Comparison of ENCODE assay signal across 23 cellular contexts in genomic region chr10:3294919-3295318, GRCh38.
A peak's percentile ranks its signal among the peaks of the same experiment; 100 is the strongest.
DNase-seq lines count a peak whose midpoint lies in the region; FAIRE-seq and TF ChIP-seq lines count a peak whose summit lies in the region.
"Had no signal": no experiment of that assay in that cellular context is flagged by ENCODE, and none has a peak within 500 bp of the region (broad histone marks: within the 10 kb centered on the region; RNA-seq: fewer than 3 reads in every experiment).

No MANE protein-coding gene starts in this region.

- H3K9me3 ChIP-seq in SJCRH30 (replicated peaks), result no peaks in the 10 kb centered on the region
- no peaks in the 10 kb centered on the region for H3K9me3 ChIP-seq in small intestine (ENCODE audit: control insufficient read depth, low read depth)
- H3K9me3 ChIP-seq: BLaER1 treated with 17β-estradiol and CSF1 and Interleukin-3, amounts not matched to agents 10 nM and 100 nM; left lung; SJSA1 had no signal

- in situ Hi-C loops in brain microvascular endothelial cell (cut with HindIII; ENCODE audit: low pct_ligation_motif_present, low sequenced_read_pairs), result no loop called here

- H3K27ac ChIP-seq in brain microvascular endothelial cell, result no peak overlapping the region
- H3K27ac ChIP-seq in SJCRH30, result no peak overlapping the region
- no peak overlapping the region for H3K27ac ChIP-seq in small intestine (ENCODE audit: low read depth in 1 of 2, low read length in 1 of 2)
- H3K27ac ChIP-seq: BLaER1 treated with 17β-estradiol and CSF1 and Interleukin-3, amounts not matched to agents 10 nM and 100 nM; left lung; PC-9 had no signal

- H3K27me3 ChIP-seq in brain microvascular endothelial cell (replicated peaks) (no peaks in the 10 kb centered on the region), SJCRH30 (no peaks in the 10 kb centered on the region), small intestine (ENCODE audit: control insufficient read depth in 2 of 2, insufficient read depth in 2 of 2, low read length in 2 of 2) (no peaks in the 10 kb centered on the region)
- H3K27me3 ChIP-seq: BLaER1 treated with 17β-estradiol and CSF1 and Interleukin-3, amounts not matched to agents 10 nM and 100 nM; left lung; SJSA1 had no signal

- CTCF ChIA-PET in MCF 10A (lab: Yijun Ruan, JAX), result no interaction called here

- no peaks in the 10 kb centered on the region for H3K36me3 Mint-ChIP-seq in MCF 10A (ENCODE audit: insufficient read depth, unreplicated experiment)

- H3K4me1 ChIP-seq in SJCRH30, result no peaks in the 10 kb centered on the region
- H3K4me1 ChIP-seq in small intestine (ENCODE audit: control insufficient read depth in 2 of 2, insufficient read depth in 1 of 2, low read depth in 1 of 2, low read length in 1 of 2), result no peaks in the 10 kb centered on the region
- H3K4me1 ChIP-seq: left lung had no signal

- BruUV-seq in MCF 10A (replicated peaks; lab: Mats Ljungman, UMichigan), result no TSS peak

- no peak overlapping the region for H3K4me3 ChIP-seq in brain microvascular endothelial cell (ENCODE audit: low read depth, low read length)
- no peak overlapping the region for H3K4me3 ChIP-seq in SJCRH30
- no peak overlapping the region for H3K4me3 ChIP-seq in small intestine (ENCODE audit: low read depth in 1 of 2, low read length in 2 of 2)
- H3K4me3 ChIP-seq: BLaER1 treated with 17β-estradiol and CSF1 and Interleukin-3, amounts not matched to agents 10 nM and 100 nM; GM12878; left lung; PC-9; SJSA1 had no signal

- DNase-seq in DMS153 (lab: John Stamatoyannopoulos, UW) (peak; percentile 25), DMS153 treated with DMSO at 0.1 percent for 48 hours (lab: John Stamatoyannopoulos, UW; ENCODE audit: unreplicated experiment) (no peak), NCI-H1417 treated with DMSO at 0.1 percent for 48 hours (lab: John Stamatoyannopoulos, UW) (peak; percentile 65), brain microvascular endothelial cell (no peak), smooth muscle cell of the brain vasculature (ENCODE audit: low read depth, low spot score) (peak; percentile 35), MCF 10A (ENCODE audit: unreplicated experiment) (no peak), SJCRH30 (no peak), small intestine (no peak)
- DNase-seq: 8988T; activated CD4-positive, alpha-beta T cell treated with anti-CD3 and anti-CD28 coated beads, Interleukin-2, amount 50 U/mL, for 48 hours; amygdala; left lung; NCI-H187; NCI-H526; PC-9; stimulated activated CD4-positive, alpha-beta T cell treated with anti-CD3 and anti-CD28 coated beads, Interleukin-12 subunit alpha, Interleukin-12 subunit beta, amount 100 ng/mL, for 4 hours; T-helper 2 cell had no signal

- intact Hi-C loops in MCF 10A (cut with micrococcal nuclease), result no loop called here

- H3K36me3 ChIP-seq in brain microvascular endothelial cell (replicated peaks) (no peaks in the 10 kb centered on the region), SJCRH30 (no peaks in the 10 kb centered on the region), small intestine (ENCODE audit: control insufficient read depth in 2 of 2, insufficient read depth in 2 of 2, low read length in 2 of 2) (no peaks in the 10 kb centered on the region)
- H3K36me3 ChIP-seq: BLaER1 treated with 17β-estradiol and CSF1 and Interleukin-3, amounts not matched to agents 10 nM and 100 nM; left lung; SJSA1 had no signal

- H3K4me1 Mint-ChIP-seq in MCF 10A (ENCODE audit: insufficient read depth, unreplicated experiment), result peaks cover 5% of the 10 kb centered on the region
- H3K4me1 Mint-ChIP-seq: central memory CD8-positive, alpha-beta T cell had no signal

- WGBS in small intestine, 3 donors, result 49 to 66% (median 62%) methylated on average over 10 of the region's 10 CpGs

- peaks cover 13% of the 10 kb centered on the region for H3K27me3 Mint-ChIP-seq in MCF 10A (ENCODE audit: insufficient read depth, unreplicated experiment)

- H3K9me3 Mint-ChIP-seq in MCF 10A (ENCODE audit: unreplicated experiment), result no peaks in the 10 kb centered on the region
- H3K9me3 Mint-ChIP-seq: central memory CD8-positive, alpha-beta T cell had no signal

- H3K27ac Mint-ChIP-seq in MCF 10A (ENCODE audit: low read depth, unreplicated experiment), result no peak overlapping the region

- no peak overlapping the region for H3K4me3 Mint-ChIP-seq in MCF 10A (ENCODE audit: unreplicated experiment)
- H3K4me3 Mint-ChIP-seq: central memory CD8-positive, alpha-beta T cell; mesothelial cell of epicardium had no signal

- FAIRE-seq in small intestine (lab: Jason Lieb, UNC), result no peak
- FAIRE-seq: GM12878, H54 had no signal

- TF ChIP-seq CTCF in brain microvascular endothelial cell (IDR thresholded peaks at IDR 0.05; ENCODE audit: low read depth, low read length, missing control alignments), result peak; percentile 3
- no peak for TF ChIP-seq CTCF in MCF 10A (IDR thresholded peaks at IDR 0.05; ENCODE audit: unreplicated experiment)

- POLR2A ChIA-PET in MCF 10A (lab: Yijun Ruan, JAX), result no interaction called here

Comparison
In these comparisons a context has a peak if more than half of its experiments do, and no peak if none do; other contexts are left out.
1. DNase-seq: peak in DMS153 (single experiment), NCI-H1417 treated with DMSO at 0.1 percent for 48 hours (single experiment) and smooth muscle cell of the brain vasculature (single experiment); none in DMS153 treated with DMSO at 0.1 percent for 48 hours (single experiment), brain microvascular endothelial cell (single experiment), MCF 10A (single experiment), SJCRH30 (0 of 2) and small intestine (single experiment).